Comparison of ENCODE assay signal across 9 cellular contexts in the genomic region with DNA sequence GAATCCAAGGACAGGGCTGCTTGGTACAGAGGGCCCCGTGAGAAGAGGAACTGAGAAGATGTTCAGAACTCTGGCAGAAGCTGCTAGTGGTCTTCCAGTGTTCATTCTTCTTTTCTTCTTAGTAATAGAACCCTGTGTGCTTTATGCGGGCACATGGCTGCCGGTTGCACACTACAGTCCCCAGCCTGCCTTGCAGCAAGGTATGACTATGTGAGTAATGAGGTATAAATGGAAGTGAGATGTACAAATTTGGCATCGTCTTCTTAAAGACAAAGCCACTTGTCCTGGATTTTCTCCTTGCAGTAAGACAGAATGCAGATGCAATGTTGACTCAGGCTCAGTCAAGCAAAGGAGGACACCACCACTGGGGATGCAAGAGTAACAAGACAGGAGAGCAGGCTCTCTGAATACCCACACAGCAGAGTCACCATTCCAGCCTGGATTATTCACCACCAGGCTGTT. TPM values are rescaled to one million over a fixed set of nuclear protein-coding genes. Genes with fewer than 3 reads are reported as not detected.
A peak's percentile ranks its signal among the peaks of the same experiment; 100 is the strongest.
DNase-seq lines count a peak whose midpoint lies in the region; ATAC-seq and TF ChIP-seq lines count a peak whose summit lies in the region.
"Had no signal": no experiment of that assay in that cellular context is flagged by ENCODE, and none has a peak within 500 bp of the region (broad histone marks: within the 10 kb centered on the region; RNA-seq: fewer than 3 reads in every experiment).

No MANE protein-coding gene starts in this region.

- H3K36me3 Mint-ChIP-seq in activated B cell treated with CpG ODN at 0.5 μM for 24 hours (ENCODE audit: low read depth), result no peaks in the 10 kb centered on the region

- intact Hi-C loops in heart right ventricle (cut with DNase I) (no loop called here), left cardiac atrium (cut with DNase I) (no loop called here), activated B cell treated with CpG ODN at 0.5 μM for 24 hours (cut with micrococcal nuclease) (no loop called here)

- no peak for TF ChIP-seq CTCF in heart right ventricle (IDR thresholded peaks at IDR 0.05)
- TF ChIP-seq CTCF in activated B cell treated with CpG ODN at 0.5 μM for 24 hours (IDR thresholded peaks at IDR 0.05), result no peak
- no peak for TF ChIP-seq CTCF in osteoblast (IDR thresholded peaks at IDR 0.05; ENCODE audit: extremely low read depth, low read depth, low read length)

- H3K79me2 ChIP-seq in osteoblast (ENCODE audit: insufficient read depth, low read length), result no peaks in the 10 kb centered on the region

- no peak overlapping the region for H3K27ac Mint-ChIP-seq in activated B cell treated with CpG ODN at 0.5 μM for 24 hours

- H3K4me2 ChIP-seq in osteoblast (ENCODE audit: insufficient read depth, low read length), result no peak overlapping the region

- H2AFZ ChIP-seq in osteoblast (ENCODE audit: low read length), result no peak overlapping the region

- H3K27ac ChIP-seq in heart right ventricle (no peak overlapping the region), osteoblast (ENCODE audit: low read depth, low read length) (no peak overlapping the region)
- H3K27ac ChIP-seq: transverse colon had no signal

- H3K9me3 ChIP-seq in heart right ventricle, result peaks cover 0 to 4% (median 0%) of the 10 kb centered on the region in 11 donors
- no peaks in the 10 kb centered on the region for H3K9me3 ChIP-seq in osteoblast (ENCODE audit: low read depth, low read length)
- H3K9me3 ChIP-seq: transverse colon had no signal

- POLR2A ChIA-PET in activated B cell treated with CpG ODN at 0.5 μM for 24 hours (lab: Charles Lee), result no interaction called here

- H3K27me3 ChIP-seq in heart right ventricle (no peaks in the 10 kb centered on the region), osteoblast (ENCODE audit: insufficient read depth, low read length) (no peaks in the 10 kb centered on the region)
- H3K27me3 ChIP-seq: transverse colon had no signal

- peaks cover 23% of the 10 kb centered on the region for H3K4me1 Mint-ChIP-seq in activated B cell treated with CpG ODN at 0.5 μM for 24 hours

- DNase-seq in heart right ventricle (no peak), left cardiac atrium (no peak), activated B cell treated with CpG ODN at 0.5 μM for 24 hours (no peak), NOMO-1 treated with dmso at 0.1 percent for 144 hours (lab: John Stamatoyannopoulos, UW; ENCODE audit: unreplicated experiment) (no peak), ureter (ENCODE audit: low spot score) (no peak), osteoblast (ENCODE audit: insufficient read length, low spot score, missing footprints) (no peak), GM19238 (ENCODE audit: insufficient read length, low spot score) (no peak)
- DNase-seq: transverse colon had no signal

- no peaks in the 10 kb centered on the region for H3K36me3 ChIP-seq in heart right ventricle
- H3K36me3 ChIP-seq in osteoblast (ENCODE audit: insufficient read depth, low read length), result no peaks in the 10 kb centered on the region
- H3K36me3 ChIP-seq: transverse colon had no signal

- peak in 5 of 8 donors; percentile 29 to 68 (median 53) for ATAC-seq in heart right ventricle
- ATAC-seq in left cardiac atrium, result no peak
- peak; percentile 78 for ATAC-seq in HG03025 (IDR thresholded peaks at IDR 0.05; ENCODE audit: low FRiP score, unreplicated experiment)
- ATAC-seq in activated B cell treated with CpG ODN at 0.5 μM for 24 hours (ENCODE audit: low read depth), result peak; percentile 45

- 84 to 88% methylated on average over 4 of the region's 4 CpGs for WGBS in heart right ventricle, 2 donors

- H3K4me3 ChIP-seq in heart right ventricle (no peak overlapping the region), osteoblast (ENCODE audit: insufficient read depth, low read length) (no peak overlapping the region)
- H3K4me3 ChIP-seq: transverse colon had no signal

- no peak overlapping the region for H3K4me3 Mint-ChIP-seq in activated B cell treated with CpG ODN at 0.5 μM for 24 hours

- H3K9me3 Mint-ChIP-seq in activated B cell treated with CpG ODN at 0.5 μM for 24 hours, result peaks cover 2% of the 10 kb centered on the region

- H3K4me1 ChIP-seq in heart right ventricle (peaks cover 0 to 21% (median 11%) of the 10 kb centered on the region in 9 donors), osteoblast (ENCODE audit: insufficient read depth, low read length) (no peaks in the 10 kb centered on the region)

- no peaks in the 10 kb centered on the region for H4K20me1 ChIP-seq in osteoblast (ENCODE audit: insufficient read depth, low read length)

- H3K27me3 Mint-ChIP-seq in activated B cell treated with CpG ODN at 0.5 μM for 24 hours, result peaks cover 17% of the 10 kb centered on the region

- CTCF ChIA-PET in activated B cell treated with CpG ODN at 0.5 μM for 24 hours (lab: Charles Lee), result no interaction called here

RNA-seq across cellular contexts. Expression of gene ATP1B1, which starts 15.0 kb away (rescaled TPM):
- total RNA-seq in heart right ventricle (100 to 1,000 TPM; 245 to 472 (median 272) TPM), left cardiac atrium (100 to 1,000 TPM; 177 to 272 TPM), activated B cell treated with CpG ODN at 0.5 μM for 24 hours (1.6 and 1.8 TPM in 2 replicates), ureter (172 TPM), osteoblast (8.3 and 12.7 TPM in 2 replicates)
- polyA plus RNA-seq in heart right ventricle, result 100 to 1,000 TPM; 137 to 215 TPM

Comparison
In these comparisons a context has a peak if more than half of its experiments do, and no peak if none do; other contexts are left out.
1. ATAC-seq: peak in heart right ventricle (5 of 8), HG03025 (single experiment) and activated B cell treated with CpG ODN at 0.5 μM for 24 hours (single experiment); none in left cardiac atrium (0 of 2).
2. RNA of gene ATP1B1, which starts 15.0 kb away (total RNA-seq): 245 to 472 TPM in heart right ventricle, 177 to 272 TPM in left cardiac atrium and 172 TPM in ureter (single experiment); 8.3 to 12.7 TPM in osteoblast and 1.6 to 1.8 TPM in activated B cell treated with CpG ODN at 0.5 μM for 24 hours; every median in the first group is over 10 times any median in the second.